Comparison of ENCODE assay signal across 8 cellular contexts in genomic region chr4:101191302-101192098, GRCh38.
A peak's percentile ranks its signal among the peaks of the same experiment; 100 is the strongest.
DNase-seq lines count a peak whose midpoint lies in the region; ATAC-seq, FAIRE-seq and TF ChIP-seq lines count a peak whose summit lies in the region.

No MANE protein-coding gene starts in this region.

- no peak for TF ChIP-seq CTCF in lower leg skin (IDR thresholded peaks at IDR 0.05)

- 26 to 27% methylated on average over 4 of the region's 4 CpGs for WGBS in lower leg skin, 2 donors

- peak; percentile 67 for DNase-seq in NCI-H2196 (lab: John Stamatoyannopoulos, UW; ENCODE audit: unreplicated experiment)
- peak; percentile 99 to 100 for DNase-seq in dermis microvascular lymphatic vessel endothelial cell (ENCODE audit: low read depth in 2 of 2)
- peak; percentile 45 to 87 for DNase-seq in lower leg skin (ENCODE audit: low spot score in 2 of 2)
- no peak for DNase-seq in T-helper 2 cell
- no peak for DNase-seq in GOT3 (lab: John Stamatoyannopoulos, UW)
- no peak for DNase-seq in GM19239 (ENCODE audit: insufficient read length, low spot score)

- no peak for ATAC-seq in HG02678 (IDR thresholded peaks at IDR 0.05; ENCODE audit: unreplicated experiment)

- no peak overlapping the region for H3K4me3 ChIP-seq in lower leg skin (ENCODE audit: low read depth, poor library complexity, severe bottlenecking)

- intact Hi-C loops in lower leg skin (cut with DNase I; ENCODE audit: low total_unique reads): no loop called here

- TF ChIP-seq POLR2A in lower leg skin (IDR thresholded peaks at IDR 0.05): no peak

- FAIRE-seq in GM19239 (lab: Jason Lieb, UNC): no peak

- H3K27ac ChIP-seq in temporal lobe (ENCODE audit: low read depth, low read length): peak overlapping the region; percentile 2

Comparison
In these comparisons a context has a peak if more than half of its experiments do, and no peak if none do; other contexts are left out.
1. DNase-seq: peak in NCI-H2196 (single experiment), dermis microvascular lymphatic vessel endothelial cell (2 of 2) and lower leg skin (2 of 2); none in T-helper 2 cell (0 of 5), GOT3 (single experiment) and GM19239 (single experiment).